17 cellular contexts compared by ENCODE assay signal in the genomic region with DNA sequence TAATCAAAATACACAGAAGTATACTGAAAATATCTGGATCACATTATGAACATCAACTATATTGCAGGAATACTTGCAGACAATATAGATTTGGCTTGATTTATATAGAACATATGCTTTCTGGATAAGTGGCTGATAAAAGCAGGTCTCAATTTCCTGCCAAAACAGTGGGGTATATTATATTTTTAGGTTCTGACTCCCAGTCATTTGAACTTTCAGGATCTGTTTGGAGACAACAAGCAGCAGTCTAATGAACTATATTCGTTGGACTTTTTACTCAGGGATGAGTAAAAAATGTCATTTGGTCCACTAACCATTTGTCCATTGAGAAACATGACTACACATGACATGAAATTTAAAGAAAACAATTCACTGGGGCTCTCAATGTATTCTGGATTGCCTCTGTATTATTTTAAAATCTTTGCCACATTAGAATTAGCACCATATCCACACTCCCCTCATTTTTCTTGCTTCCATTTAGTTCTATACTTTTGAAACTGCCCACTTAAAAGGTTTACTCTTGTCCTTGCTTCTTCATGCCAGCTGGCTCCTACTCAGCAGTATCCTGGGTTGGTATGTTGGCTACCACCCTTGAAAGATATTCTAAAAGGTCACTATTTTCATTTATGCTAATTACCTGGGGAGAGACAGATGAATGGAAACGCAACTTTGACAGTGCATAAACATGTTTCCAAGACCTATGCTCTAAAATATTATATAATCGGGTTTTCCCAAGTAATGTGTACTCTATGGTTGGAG.
"Had no signal": no experiment of that assay in that cellular context is flagged by ENCODE, and none has a peak within 500 bp of the region (broad histone marks: within the 10 kb centered on the region; RNA-seq: fewer than 3 reads in every experiment).

No MANE protein-coding gene starts in this region.

- H3K4me3 ChIP-seq: lung, skin epidermis, transverse colon, vagina had no signal

- DNase-seq: activated B cell treated with CpG ODN at 0.5 μM for 24 hours; activated CD4-positive, alpha-beta T cell treated with anti-CD3 and anti-CD28 coated beads for 48 hours; activated CD8-positive, alpha-beta T cell treated with anti-CD3 and anti-CD28 coated beads, Interleukin-2, amount 10 ng/mL, durations not matched to agents 7 days and 5 days; activated naive CD4-positive, alpha-beta T cell treated with Interleukin-2 at 50 U/mL for 16 hours; activated naive CD8-positive, alpha-beta T cell treated with anti-CD3 and anti-CD28 coated beads, Interleukin-2, amount 50 U/mL, for 24 hours; activated T-cell treated with anti-CD3 and anti-CD28 coated beads, Interleukin-2, amount 50 U/mL, for 24 hours; aorta; brain microvascular endothelial cell; effector CD4-positive, alpha-beta T cell; natural killer cell; posterior cingulate gyrus; retina; transverse colon had no signal

- H3K9me3 ChIP-seq: transverse colon, vagina had no signal

- H3K27me3 ChIP-seq: brain microvascular endothelial cell, transverse colon, vagina had no signal

- ATAC-seq: activated CD8-positive, alpha-beta T cell treated with anti-CD3 and anti-CD28 coated beads, Interleukin-2, amount 10 ng/mL, durations not matched to agents 7 days and 5 days; activated naive CD8-positive, alpha-beta T cell treated with anti-CD3 and anti-CD28 coated beads, Interleukin-2, amount 50 U/mL, for 24 hours; esophagus mucosa; natural killer cell had no signal

- H3K27ac ChIP-seq: brain microvascular endothelial cell, skin epidermis, vagina had no signal

- H3K36me3 ChIP-seq: brain microvascular endothelial cell, transverse colon, vagina had no signal
